In genomic region chrX:53091354-53091753, GRCh38 we compare ENCODE assay signal across 27 cellular contexts.
"Had no signal": no experiment of that assay in that cellular context is flagged by ENCODE, and none has a peak within 500 bp of the region (broad histone marks: within the 10 kb centered on the region; RNA-seq: fewer than 3 reads in every experiment).

No MANE protein-coding gene starts in this region.

- H3K9me3 Mint-ChIP-seq: memory B cell; nephron; stimulated activated memory B cell treated with anti-CD40 and anti-IgM and Interleukin-4, amounts not matched to agents 10 μg/mL and 1 μg/mL and 100 μg/mL, for 72 hours had no signal

- DNase-seq: dermis blood vessel endothelial cell; effector memory CD4-positive, alpha-beta T cell; foreskin keratinocyte; heart left ventricle; kidney; naive thymus-derived CD4-positive, alpha-beta T cell; nucleus accumbens; psoas muscle; right cardiac atrium; sigmoid colon; stimulated activated CD4-positive, alpha-beta T cell treated with anti-CD3 and anti-CD28 coated beads, Interleukin-4, amount 100 ng/mL, for 4 hours; stimulated activated naive CD8-positive, alpha-beta T cell treated with anti-CD3 and anti-CD28 coated beads, Interleukin-15, Interleukin-2, amounts not matched to agents 100 U/mL and 50 U/mL, for 24 hours; substantia nigra; testis; tibial artery; uterus had no signal

- H3K27ac ChIP-seq: coronary artery, esophagus muscularis mucosa, foreskin keratinocyte, heart left ventricle, hepatocyte, ovary, psoas muscle, sigmoid colon, tibial artery, uterus had no signal

- H3K27ac Mint-ChIP-seq: memory B cell; naive thymus-derived CD4-positive, alpha-beta T cell; stimulated activated memory B cell treated with anti-CD40 and anti-IgM and Interleukin-4, amounts not matched to agents 10 μg/mL and 1 μg/mL and 100 μg/mL, for 72 hours had no signal

- FAIRE-seq: endothelial cell of umbilical vein, kidney had no signal

- H3K4me2 ChIP-seq: hepatocyte had no signal

- H3K4me3 ChIP-seq: coronary artery, esophagus muscularis mucosa, gastroesophageal sphincter, heart left ventricle, hepatocyte, ovary, psoas muscle, sigmoid colon, testis, tibial artery, upper lobe of left lung, uterus had no signal

- H2AFZ ChIP-seq: hepatocyte had no signal

- H3K27me3 Mint-ChIP-seq: memory B cell; naive thymus-derived CD4-positive, alpha-beta T cell; stimulated activated memory B cell treated with anti-CD40 and anti-IgM and Interleukin-4, amounts not matched to agents 10 μg/mL and 1 μg/mL and 100 μg/mL, for 72 hours had no signal

- H3K36me3 ChIP-seq: esophagus muscularis mucosa, ovary, tibial artery, upper lobe of left lung, uterus had no signal

- H3K4me3 Mint-ChIP-seq: memory B cell; naive thymus-derived CD4-positive, alpha-beta T cell; nephron; stimulated activated memory B cell treated with anti-CD40 and anti-IgM and Interleukin-4, amounts not matched to agents 10 μg/mL and 1 μg/mL and 100 μg/mL, for 72 hours had no signal

- ATAC-seq: foreskin keratinocyte; gastroesophageal sphincter; heart left ventricle; left lobe of liver; naive thymus-derived CD4-positive, alpha-beta T cell; psoas muscle; right cardiac atrium; stimulated activated memory B cell treated with anti-CD40 and anti-IgM and Interleukin-4, amounts not matched to agents 10 μg/mL and 1 μg/mL and 100 μg/mL, for 72 hours; stimulated activated naive CD8-positive, alpha-beta T cell treated with anti-CD3 and anti-CD28 coated beads, Interleukin-15, Interleukin-2, amounts not matched to agents 100 U/mL and 50 U/mL, for 24 hours had no signal

- H3K9me3 ChIP-seq: esophagus muscularis mucosa, gastroesophageal sphincter, ovary, psoas muscle, sigmoid colon, testis, tibial artery, upper lobe of left lung, uterus had no signal

- H3K36me3 Mint-ChIP-seq: memory B cell; naive thymus-derived CD4-positive, alpha-beta T cell had no signal

- H3K4me1 ChIP-seq: foreskin keratinocyte, uterus had no signal

- H3K27me3 ChIP-seq: esophagus muscularis mucosa, foreskin keratinocyte, gastroesophageal sphincter, hepatocyte, ovary, sigmoid colon, testis, tibial artery, upper lobe of left lung, uterus had no signal
